ENCODE assay signal across 14 cellular contexts in the genomic region with DNA sequence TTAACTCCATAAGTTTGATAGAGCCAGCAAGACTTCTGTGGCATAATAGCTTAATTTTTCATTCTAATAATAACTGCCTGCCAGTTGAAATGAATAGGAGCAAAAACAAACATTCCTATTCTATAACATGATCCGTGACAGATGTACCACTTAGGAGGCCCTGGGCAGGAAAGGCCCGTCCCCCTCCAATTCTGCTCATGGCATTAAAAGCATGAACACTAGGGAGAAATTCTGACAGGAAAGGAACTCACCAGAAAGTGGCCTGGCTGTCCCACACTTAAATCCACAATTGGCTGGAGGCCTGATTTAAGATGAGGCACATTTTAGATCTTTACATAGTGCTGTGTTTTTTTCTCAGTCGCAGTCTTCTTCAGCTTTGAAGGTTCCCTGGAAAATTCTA.
DNase-seq lines count a peak whose midpoint lies in the region; TF ChIP-seq lines count a peak whose summit lies in the region.
"Had no signal": no experiment of that assay in that cellular context is flagged by ENCODE, and none has a peak within 500 bp of the region (broad histone marks: within the 10 kb centered on the region; RNA-seq: fewer than 3 reads in every experiment).

No MANE protein-coding gene starts in this region.

- DNase-seq in NCI-H510A treated with DMSO at 0.1 percent for 48 hours (lab: John Stamatoyannopoulos, UW) (peak; percentile 8), NCI-H510A (lab: John Stamatoyannopoulos, UW) (no peak), NCI-H146 (lab: John Stamatoyannopoulos, UW) (peak; percentile 59), NCI-H2227 treated with DMSO at 0.1 percent for 48 hours (lab: John Stamatoyannopoulos, UW) (peak; percentile 84), NCI-H2029 (lab: John Stamatoyannopoulos, UW) (no peak), HK-2 (ENCODE audit: unreplicated experiment) (no peak), GDM1 (lab: John Stamatoyannopoulos, UW) (no peak)
- DNase-seq: Caco-2; MG63; NCI-H187; NK-92 treated with Interleukin-12 subunit alpha and Interleukin-12 subunit beta, amount 100 ng/mL, for 24 hours; OCI-M1; T-helper 9 cell had no signal

- peaks cover 25% of the 10 kb centered on the region for H3K4me1 Mint-ChIP-seq in nephron

- H3K27me3 Mint-ChIP-seq in nephron (ENCODE audit: low read depth), result no peaks in the 10 kb centered on the region

- H3K9me3 Mint-ChIP-seq in nephron, result peaks cover 6% of the 10 kb centered on the region

- peak overlapping the region in 2 of 3 experiments; percentile 10 to 52 for H3K27ac Mint-ChIP-seq in nephron

- H3K36me3 Mint-ChIP-seq in nephron (ENCODE audit: low read depth), result no peaks in the 10 kb centered on the region

- no peak for TF ChIP-seq CTCF in nephron (IDR thresholded peaks at IDR 0.05; ENCODE audit: unreplicated experiment in 3 of 3)

- no peak overlapping the region for H3K4me3 Mint-ChIP-seq in nephron

Comparison
In these comparisons a context has a peak if more than half of its experiments do, and no peak if none do; other contexts are left out.
1. DNase-seq: peak in NCI-H510A treated with DMSO at 0.1 percent for 48 hours (single experiment), NCI-H146 (single experiment) and NCI-H2227 treated with DMSO at 0.1 percent for 48 hours (single experiment); none in NCI-H510A (single experiment), NCI-H2029 (single experiment), HK-2 (single experiment) and GDM1 (single experiment).